In the genomic region with DNA sequence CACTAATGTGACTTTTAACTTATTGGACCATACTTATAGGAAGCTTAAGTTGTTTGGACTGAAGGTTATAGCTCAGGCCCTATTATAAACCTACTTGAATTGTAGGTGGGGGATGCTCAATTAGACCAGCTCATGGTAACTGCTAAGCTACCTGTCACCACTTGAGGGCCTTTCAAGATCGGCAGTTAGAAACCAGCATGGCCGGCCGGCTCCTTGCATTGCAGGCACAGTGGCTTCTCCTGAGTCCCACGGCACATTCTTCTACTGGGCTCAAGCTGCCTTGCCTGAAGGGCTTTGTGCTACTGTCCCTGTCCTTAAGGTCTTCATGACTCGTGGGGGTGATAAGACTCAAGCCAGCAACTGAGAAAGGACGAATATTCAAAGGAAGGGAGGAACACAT, we compare ENCODE assay signal across 10 cellular contexts.
DNase-seq lines count a peak whose midpoint lies in the region; ATAC-seq, FAIRE-seq and TF ChIP-seq lines count a peak whose summit lies in the region.
"Had no signal": no experiment of that assay in that cellular context is flagged by ENCODE, and none has a peak within 500 bp of the region (broad histone marks: within the 10 kb centered on the region; RNA-seq: fewer than 3 reads in every experiment).

No MANE protein-coding gene starts in this region.

- no peak overlapping the region for H2BK120ac ChIP-seq in IMR-90 (ENCODE audit: low read depth, low read length)

- no peak for TF ChIP-seq POLR2A in IMR-90 (IDR thresholded peaks at IDR 0.05; ENCODE audit: low read depth, low read length)
- TF ChIP-seq POLR2A in HepG2 (IDR thresholded peaks at IDR 0.05; ENCODE audit: insufficient read depth in 1 of 2, low read depth in 2 of 2, low read length in 2 of 2) = no peak

- peaks cover 37 to 46% of the 10 kb centered on the region in 2 experiments for H3K79me1 ChIP-seq in IMR-90 (ENCODE audit: low read depth in 1 of 2, low read length in 2 of 2)

- no peak overlapping the region for H4K91ac ChIP-seq in IMR-90 (ENCODE audit: insufficient read depth, low read depth, low read length)

- WGBS in IMR-90 (ENCODE audit: extremely low coverage in 2 of 2, insufficient read length in 1 of 2), 2 experiments = 63% methylated on average over 6 of the region's 6 CpGs; no CpG with 5 or more reads in 1 of the 2 experiments
- WGBS in HepG2 (ENCODE audit: low lambda C conversion rate) = 84% methylated on average over 6 of the region's 6 CpGs

- peak in 1 of 2 experiments; percentile 30 for DNase-seq in Caco-2
- peak; percentile 25 for DNase-seq in IMR-90
- peak; percentile 29 for DNase-seq in bronchial epithelial cell (ENCODE audit: low read depth)
- DNase-seq in HepG2 (ENCODE audit: low spot score) = peak; percentile 41
- DNase-seq in caudate nucleus (lab: John Stamatoyannopoulos, UW) = no peak
- DNase-seq in DMS79 (lab: John Stamatoyannopoulos, UW) = no peak
- no peak for DNase-seq in A172 (ENCODE audit: low spot score)
- no peak for DNase-seq in activated CD8-positive, alpha-beta memory T cell treated with anti-CD3 and anti-CD28 coated beads, Interleukin-2, amount 10 ng/mL, durations not matched to agents 7 days and 5 days
- DNase-seq: NCI-H446 had no signal

- peaks cover 25% of the 10 kb centered on the region for H3K9me3 Mint-ChIP-seq in Caco-2 (ENCODE audit: unreplicated experiment)
- H3K9me3 Mint-ChIP-seq in activated CD8-positive, alpha-beta memory T cell treated with anti-CD3 and anti-CD28 coated beads, Interleukin-2, amount 10 ng/mL, durations not matched to agents 7 days and 5 days (ENCODE audit: low read depth) = peaks cover 27% of the 10 kb centered on the region

- H4K8ac ChIP-seq in IMR-90 (ENCODE audit: low read depth in 2 of 2, low read length in 2 of 2) = no peak overlapping the region

- BruUV-seq in Caco-2 (replicated peaks; lab: Mats Ljungman, UMichigan) (no TSS peak), IMR-90 (replicated peaks; lab: Mats Ljungman, UMichigan) (no TSS peak), HepG2 (replicated peaks; lab: Mats Ljungman, UMichigan) (no TSS peak)

- no peaks in the 10 kb centered on the region for H3K27me3 ChIP-seq in Caco-2 (replicated peaks; ENCODE audit: control insufficient read depth, insufficient read depth, low read length)
- no peaks in the 10 kb centered on the region for H3K27me3 ChIP-seq in IMR-90 (ENCODE audit: control insufficient read depth, insufficient read depth, low read length)
- H3K27me3 ChIP-seq in bronchial epithelial cell (ENCODE audit: control insufficient read depth, insufficient read depth, low read length) = no peaks in the 10 kb centered on the region
- no peaks in the 10 kb centered on the region for H3K27me3 ChIP-seq in HepG2 (ENCODE audit: control insufficient read depth in 1 of 2, insufficient read depth in 2 of 2, low read length in 2 of 2)

- peaks cover 12% of the 10 kb centered on the region; the same call in 1 of the 2 replicates for H3K9me3 ChIP-seq in Caco-2
- peaks cover 5% of the 10 kb centered on the region; the same call in 1 of the 2 replicates for H3K9me3 ChIP-seq in IMR-90 (ENCODE audit: control insufficient read depth, insufficient read depth, low read length)
- peaks cover 16% of the 10 kb centered on the region for H3K9me3 ChIP-seq in HepG2 (ENCODE audit: low read length)

- no peak overlapping the region for H2AK5ac ChIP-seq in IMR-90 (ENCODE audit: low read depth, low read length)

- ATAC-seq in IMR-90 (ENCODE audit: low read depth) (no peak), HepG2 (peak; percentile 82)
- no peak for ATAC-seq in activated CD8-positive, alpha-beta memory T cell treated with anti-CD3 and anti-CD28 coated beads, Interleukin-2, amount 10 ng/mL, durations not matched to agents 7 days and 5 days
- ATAC-seq: activated CD4-positive, CD25-positive, alpha-beta regulatory T cell treated with anti-CD3 and anti-CD28 coated beads, Interleukin-2, amount 50 U/mL, for 24 hours had no signal

- no peak overlapping the region for H2AK9ac ChIP-seq in IMR-90 (replicated peaks; ENCODE audit: low read depth, low read length, poor library complexity)

- no peak overlapping the region for H3K4ac ChIP-seq in IMR-90 (ENCODE audit: low read depth, low read length)

- no peak overlapping the region for H3K9ac ChIP-seq in IMR-90 (ENCODE audit: low read depth, low read length)
- no peak overlapping the region for H3K9ac ChIP-seq in HepG2 (ENCODE audit: insufficient read depth, low read depth, low read length)

- H3K36me3 ChIP-seq in Caco-2 (ENCODE audit: control insufficient read depth, insufficient read depth, low read length) = peaks cover 2% of the 10 kb centered on the region; the same call in 1 of the 2 replicates
- H3K36me3 ChIP-seq in IMR-90 (ENCODE audit: control insufficient read depth, insufficient read depth, low read length) = no peaks in the 10 kb centered on the region
- peaks cover 8% of the 10 kb centered on the region for H3K36me3 ChIP-seq in bronchial epithelial cell (ENCODE audit: control insufficient read depth, insufficient read depth, low read length)
- H3K36me3 ChIP-seq in HepG2 (replicated peaks in 1 of 2; ENCODE audit: control insufficient read depth in 1 of 2, insufficient read depth in 2 of 2, low read length in 2 of 2) = peaks cover 2 to 6% of the 10 kb centered on the region in 2 experiments; a peak in 2 of 5 replicates

- dilution Hi-C loops in IMR-90 (cut with HindIII; ENCODE audit: low sequenced_read_pairs, unreplicated experiment) = no loop called here

- FAIRE-seq in bronchial epithelial cell (lab: Jason Lieb, UNC) = no peak
- FAIRE-seq in HepG2 (lab: Jason Lieb, UNC) = no peak

- POLR2A ChIA-PET in Caco-2 (lab: Charles Lee) = no interaction called here
- POLR2A ChIA-PET in IMR-90 (lab: Charles Lee; ENCODE audit: unreplicated experiment) = no interaction called here
- POLR2A ChIA-PET in HepG2 (lab: Yijun Ruan, JAX) = interaction anchor here (0.9 to 1.1 kb wide), 2 partner anchors 71 to 102 kb away, joined by 3 read pairs; a partner anchor contains a TSS

- H3K4me1 Mint-ChIP-seq in Caco-2 (ENCODE audit: low read depth, unreplicated experiment) = peaks cover 11% of the 10 kb centered on the region
- no peaks in the 10 kb centered on the region for H3K4me1 Mint-ChIP-seq in activated CD8-positive, alpha-beta memory T cell treated with anti-CD3 and anti-CD28 coated beads, Interleukin-2, amount 10 ng/mL, durations not matched to agents 7 days and 5 days

- H3K4me3 ChIP-seq in Caco-2 (ENCODE audit: low read depth, low read length) (no peak overlapping the region), IMR-90 (ENCODE audit: insufficient read depth, low read depth, low read length) (no peak overlapping the region), bronchial epithelial cell (ENCODE audit: low read depth, low read length) (no peak overlapping the region), HepG2 (replicated peaks in 1 of 3; ENCODE audit: insufficient read depth in 1 of 3, low read depth in 2 of 3, low read length in 3 of 3) (no peak overlapping the region)

- H2BK20ac ChIP-seq in IMR-90 (ENCODE audit: low read depth, low read length) = no peak overlapping the region

- H3K79me2 ChIP-seq in HepG2 (ENCODE audit: insufficient read depth, low read length) = peaks cover 10% of the 10 kb centered on the region

- H3K18ac ChIP-seq in IMR-90 (ENCODE audit: low read depth, low read length) = no peak overlapping the region

- H3K4me1 ChIP-seq in Caco-2 (no peaks in the 10 kb centered on the region), IMR-90 (ENCODE audit: control insufficient read depth, insufficient read depth, low read length) (peaks cover 26% of the 10 kb centered on the region), HepG2 (ENCODE audit: insufficient read depth, low read length) (peaks cover 18% of the 10 kb centered on the region)

- TF ChIP-seq RAD21 in IMR-90 (IDR thresholded peaks at IDR 0.05; ENCODE audit: low read length) (peak; percentile 39), HepG2 (CRISPR knock-in tag; IDR thresholded peaks at IDR 0.05) (0 out of 2 replicates have a peak, but pooled peaks have one; percentile 43)

- no peak for TF ChIP-seq EP300 in HepG2 (IDR thresholded peaks at IDR 0.05; ENCODE audit: low read depth in 2 of 2, low read length in 2 of 2)
- no peak for TF ChIP-seq EP300 in HepG2 (CRISPR knock-in tag; IDR thresholded peaks at IDR 0.05; ENCODE audit: borderline replicate concordance)

- H3K4me2 ChIP-seq in IMR-90 (ENCODE audit: low read depth, low read length) (no peak overlapping the region), HepG2 (ENCODE audit: low read depth, low read length) (no peak overlapping the region)

- no peak overlapping the region for H2BK5ac ChIP-seq in IMR-90 (ENCODE audit: low read depth, low read length, poor library complexity, severe bottlenecking)

- TF ChIP-seq CTCF in Caco-2 (IDR thresholded peaks at IDR 0.05; ENCODE audit: insufficient read depth in 1 of 2, low read depth in 1 of 2, low read length in 1 of 2, severe bottlenecking in 1 of 2, unreplicated experiment in 1 of 2) (peak; percentile 15 to 25), IMR-90 (conservative IDR thresholded peaks at IDR 0.05; ENCODE audit: low read depth, low read length) (peak; percentile 35), bronchial epithelial cell (IDR thresholded peaks at IDR 0.05; ENCODE audit: insufficient read depth, low read length, severe bottlenecking) (peak; percentile 59), HepG2 (CRISPR knock-in tag; IDR thresholded peaks at IDR 0.05) (peak; percentile 73)

- no peaks in the 10 kb centered on the region for H3K27me3 Mint-ChIP-seq in Caco-2 (ENCODE audit: insufficient read depth, unreplicated experiment)
- no peaks in the 10 kb centered on the region for H3K27me3 Mint-ChIP-seq in activated CD8-positive, alpha-beta memory T cell treated with anti-CD3 and anti-CD28 coated beads, Interleukin-2, amount 10 ng/mL, durations not matched to agents 7 days and 5 days

- peaks cover 26% of the 10 kb centered on the region for H3K9me1 ChIP-seq in IMR-90 (ENCODE audit: insufficient read depth, low read length)

- CTCF ChIA-PET in Caco-2 (lab: Charles Lee) (interaction anchor here (0.6 to 1.3 kb wide), 3 partner anchors 12 to 31 kb away, joined by 3 to 9 read pairs (median 4); no protein-coding TSS in a partner anchor), IMR-90 (lab: Yijun Ruan, JAX) (interaction anchor here (1.2 kb wide), 1 partner anchor 12 kb away, joined by 6 read pairs; no protein-coding TSS in a partner anchor), HepG2 (lab: Yijun Ruan, JAX; ENCODE audit: low intra/inter-chr PET ratio, low total read pairs) (no interaction called here)
- CTCF ChIA-PET in activated CD8-positive, alpha-beta memory T cell treated with anti-CD3 and anti-CD28 coated beads, Interleukin-2, amount 10 ng/mL, durations not matched to agents 7 days and 5 days (lab: Charles Lee) = interaction anchor here (1.0 to 1.3 kb wide), 2 partner anchors 30 to 55 kb away, joined by 3 to 4 read pairs; no protein-coding TSS in a partner anchor

- H3K27ac ChIP-seq in IMR-90 (ENCODE audit: insufficient read depth, low read length) = no peak overlapping the region
- no peak overlapping the region for H3K27ac ChIP-seq in HepG2 (ENCODE audit: extremely low read length, insufficient read depth, low read length)
- no peak overlapping the region for H3K27ac ChIP-seq in caudate nucleus (ENCODE audit: low read depth, low read length)

- H3K4me3 Mint-ChIP-seq in Caco-2 (ENCODE audit: unreplicated experiment) = no peak overlapping the region
- H3K4me3 Mint-ChIP-seq in activated CD8-positive, alpha-beta memory T cell treated with anti-CD3 and anti-CD28 coated beads, Interleukin-2, amount 10 ng/mL, durations not matched to agents 7 days and 5 days = no peak overlapping the region

- H2AFZ ChIP-seq in IMR-90 (replicated peaks; ENCODE audit: low read length, poor library complexity) (no peak overlapping the region), HepG2 (ENCODE audit: low read length) (no peak overlapping the region)

- in situ Hi-C loops in IMR-90 (cut with MboI; ENCODE audit: low sequenced_read_pairs) (no loop called here), HepG2 (cut with HindIII; ENCODE audit: extremely low pct_ligation_motif_present, low pct_unique_long_range_greater_than_20kb) (no loop called here)

- H3K14ac ChIP-seq in IMR-90 (replicated peaks; ENCODE audit: low read depth, low read length) = no peak overlapping the region

- intact Hi-C loops in Caco-2 (cut with micrococcal nuclease; ENCODE audit: unreplicated experiment) = no loop called here
- intact Hi-C loops in IMR-90 (cut with micrococcal nuclease) = no loop called here
- intact Hi-C loops in HepG2 (cut with micrococcal nuclease; ENCODE audit: unreplicated experiment) = no loop called here

- H2BK15ac ChIP-seq in IMR-90 (ENCODE audit: low read depth, low read length) = no peak overlapping the region

- H3K27ac Mint-ChIP-seq in Caco-2 (ENCODE audit: unreplicated experiment) = no peak overlapping the region
- H3K27ac Mint-ChIP-seq in activated CD8-positive, alpha-beta memory T cell treated with anti-CD3 and anti-CD28 coated beads, Interleukin-2, amount 10 ng/mL, durations not matched to agents 7 days and 5 days = no peak overlapping the region

- peaks cover 23% of the 10 kb centered on the region for H3K36me3 Mint-ChIP-seq in Caco-2 (ENCODE audit: insufficient read depth, unreplicated experiment)
- H3K36me3 Mint-ChIP-seq in activated CD8-positive, alpha-beta memory T cell treated with anti-CD3 and anti-CD28 coated beads, Interleukin-2, amount 10 ng/mL, durations not matched to agents 7 days and 5 days = peaks cover 57% of the 10 kb centered on the region

- H4K5ac ChIP-seq in IMR-90 (ENCODE audit: low read depth, low read length) = no peak overlapping the region

- H3K56ac ChIP-seq in IMR-90 (ENCODE audit: extremely low read depth, insufficient read depth, low read length) = no peak overlapping the region

- no peak overlapping the region for H3K23ac ChIP-seq in IMR-90 (ENCODE audit: low read depth, low read length)

- peaks cover 21% of the 10 kb centered on the region; the same call in 1 of the 2 replicates for H4K20me1 ChIP-seq in IMR-90 (ENCODE audit: insufficient read depth, low read length)
- no peaks in the 10 kb centered on the region; the same call in 1 of the 2 replicates for H4K20me1 ChIP-seq in HepG2 (ENCODE audit: insufficient read depth, low read length)

Comparison
In these comparisons a context has a peak if more than half of its experiments do, and no peak if none do; other contexts are left out.
1. DNase-seq: peak in IMR-90 (single experiment), bronchial epithelial cell (single experiment) and HepG2 (single experiment); none in caudate nucleus (0 of 61), DMS79 (single experiment), A172 (single experiment) and activated CD8-positive, alpha-beta memory T cell treated with anti-CD3 and anti-CD28 coated beads, Interleukin-2, amount 10 ng/mL, durations not matched to agents 7 days and 5 days (single experiment).
2. CTCF ChIP-seq: peak in every context shown above with its lines; median percentile 73 in HepG2; 59 in bronchial epithelial cell; 35 in IMR-90; 20 in Caco-2.